Comparison of ENCODE assay signal across 15 cellular contexts in the genomic region with DNA sequence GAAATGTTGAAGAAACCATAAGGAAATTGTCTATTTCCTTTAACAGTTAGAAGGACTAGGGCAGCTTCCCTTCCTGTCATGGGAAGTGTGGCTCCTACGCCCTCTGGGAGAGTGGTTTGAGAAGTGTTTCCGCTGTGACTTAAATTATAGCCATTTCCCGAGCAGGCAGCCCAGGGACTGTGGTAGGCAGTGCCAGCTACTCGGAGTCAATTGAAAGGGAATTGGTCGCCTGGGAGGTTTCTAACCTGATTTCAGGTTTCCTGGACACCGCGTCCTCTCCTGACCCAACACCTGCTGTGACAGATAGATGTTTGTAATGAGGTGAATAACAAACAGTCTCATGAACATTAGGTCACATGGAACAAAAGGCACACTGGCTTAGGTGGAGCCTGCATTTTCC.
DNase-seq lines count a peak whose midpoint lies in the region; ATAC-seq and TF ChIP-seq lines count a peak whose summit lies in the region.
"Had no signal": no experiment of that assay in that cellular context is flagged by ENCODE, and none has a peak within 500 bp of the region (broad histone marks: within the 10 kb centered on the region; RNA-seq: fewer than 3 reads in every experiment).

No MANE protein-coding gene starts in this region.

- DNase-seq in NCI-H748 treated with DMSO at 0.1 percent for 48 hours (lab: John Stamatoyannopoulos, UW) (peak; percentile 97), left cardiac atrium (peak; percentile 24), sigmoid colon (peak; percentile 56), SW 1271 (lab: John Stamatoyannopoulos, UW) (no peak), NCI-H2171 treated with DMSO at 0.1 percent for 48 hours (lab: John Stamatoyannopoulos, UW) (no peak), prostate gland (ENCODE audit: low spot score) (no peak)
- DNase-seq: activated CD4-positive, alpha-beta T cell treated with anti-CD3 and anti-CD28 coated beads, Interleukin-2, amount 10 ng/mL, durations not matched to agents 7 days and 5 days; activated gamma-delta T cell; Caco-2; left colon; NCI-H526 treated with DMSO at 0.1 percent for 48 hours; occipital lobe had no signal

- intact Hi-C loops in left cardiac atrium (cut with DNase I), result no loop called here
- intact Hi-C loops in sigmoid colon (cut with DNase I), result no loop called here
- intact Hi-C loops in prostate gland (cut with DNase I), result no loop called here

- H3K4me3 ChIP-seq in HUES48 (ENCODE audit: low read depth, low read length), result no peak overlapping the region
- no peak overlapping the region for H3K4me3 ChIP-seq in sigmoid colon
- H3K4me3 ChIP-seq in prostate gland, result no peak overlapping the region
- H3K4me3 ChIP-seq: SJSA1 had no signal

- peak in 1 of 2 donors; percentile 39 for ATAC-seq in left cardiac atrium
- ATAC-seq: HCT116, left colon had no signal

- H3K9ac ChIP-seq in HUES48 (ENCODE audit: low read depth, low read length), result no peak overlapping the region

- no peak for TF ChIP-seq CTCF in sigmoid colon (IDR thresholded peaks at IDR 0.05)
- TF ChIP-seq CTCF in prostate gland (IDR thresholded peaks at IDR 0.05), result no peak

- WGBS in sigmoid colon, 2 donors, result 69 to 87% methylated on average over 7 of the region's 7 CpGs
- 84% methylated on average over 7 of the region's 7 CpGs for WGBS in prostate gland

- no peak for TF ChIP-seq EP300 in sigmoid colon (IDR thresholded peaks at IDR 0.05)

- H3K27me3 ChIP-seq in HUES48 (ENCODE audit: control insufficient read depth, insufficient read depth, low read length) (no peaks in the 10 kb centered on the region), sigmoid colon (no peaks in the 10 kb centered on the region), prostate gland (replicated peaks; ENCODE audit: insufficient read depth) (no peaks in the 10 kb centered on the region)

- TF ChIP-seq POLR2A in sigmoid colon (IDR thresholded peaks at IDR 0.05), result no peak
- no peak for TF ChIP-seq POLR2A in prostate gland (IDR thresholded peaks at IDR 0.05)

- no peaks in the 10 kb centered on the region for H3K9me3 ChIP-seq in HUES48 (ENCODE audit: control insufficient read depth, insufficient read depth, low read length)
- no peaks in the 10 kb centered on the region for H3K9me3 ChIP-seq in sigmoid colon
- no peaks in the 10 kb centered on the region for H3K9me3 ChIP-seq in prostate gland
- H3K9me3 ChIP-seq: Caco-2, SJSA1 had no signal

- H3K4me1 ChIP-seq in HUES48 (ENCODE audit: control insufficient read depth, insufficient read depth, low read length) (peaks cover 53% of the 10 kb centered on the region), sigmoid colon (peaks cover 0 to 5% (median 2%) of the 10 kb centered on the region in 4 donors), prostate gland (replicated peaks) (peaks cover 6% of the 10 kb centered on the region)
- H3K4me1 ChIP-seq: SJSA1 had no signal

- H3K27ac ChIP-seq in HUES48 (ENCODE audit: low read depth, low read length) (peak overlapping the region; percentile 86), sigmoid colon (peak overlapping the region in 2 of 4 donors; percentile 15 to 47), prostate gland (no peak overlapping the region)
- H3K27ac ChIP-seq: SJSA1 had no signal

- H3K36me3 ChIP-seq in HUES48 (ENCODE audit: control insufficient read depth, insufficient read depth, low read length) (no peaks in the 10 kb centered on the region), sigmoid colon (no peaks in the 10 kb centered on the region), prostate gland (no peaks in the 10 kb centered on the region)
- H3K36me3 ChIP-seq: SJSA1 had no signal

Comparison
In these comparisons a context has a peak if more than half of its experiments do, and no peak if none do; other contexts are left out.
1. DNase-seq: peak in NCI-H748 treated with DMSO at 0.1 percent for 48 hours (single experiment), left cardiac atrium (single experiment) and sigmoid colon (single experiment); none in SW 1271 (0 of 2), NCI-H2171 treated with DMSO at 0.1 percent for 48 hours (single experiment) and prostate gland (single experiment).